Comparison of ENCODE assay signal across 24 cellular contexts in genomic region chr13:111482806-111483620, GRCh38.
"Had no signal": no experiment of that assay in that cellular context is flagged by ENCODE, and none has a peak within 500 bp of the region (broad histone marks: within the 10 kb centered on the region; RNA-seq: fewer than 3 reads in every experiment).

No MANE protein-coding gene starts in this region.

- H3K27me3 Mint-ChIP-seq: activated CD4-positive, alpha-beta memory T cell treated with anti-CD3 and anti-CD28 coated beads for 36 hours; activated T-cell treated with anti-CD3 and anti-CD28 coated beads, Interleukin-2, amount 50 U/mL, for 24 hours; activated T-helper 17 cell treated with anti-CD3 and anti-CD28 coated beads, Interleukin-2, amount 50 U/mL, for 72 hours had no signal

- H3K27me3 ChIP-seq: colonic mucosa, thyroid gland had no signal

- H3K9me3 Mint-ChIP-seq: activated T-cell treated with anti-CD3 and anti-CD28 coated beads, Interleukin-2, amount 50 U/mL, for 24 hours; activated T-helper 17 cell treated with anti-CD3 and anti-CD28 coated beads, Interleukin-2, amount 50 U/mL, for 72 hours had no signal

- H3K4me3 ChIP-seq: colonic mucosa, dorsolateral prefrontal cortex, esophagus muscularis mucosa, mucosa of descending colon, smooth muscle cell, thyroid gland had no signal

- ATAC-seq: activated T-helper 17 cell treated with anti-CD3 and anti-CD28 coated beads, Interleukin-2, amount 50 U/mL, for 72 hours; left cardiac atrium; mucosa of descending colon; sciatic nerve; stimulated activated naive B cell treated with anti-CD40 and anti-IgM and Interleukin-4, amounts not matched to agents 10 μg/mL and 1 μg/mL and 100 μg/mL, for 72 hours; T-helper 17 cell had no signal

- H3K4me1 Mint-ChIP-seq: activated T-helper 17 cell treated with anti-CD3 and anti-CD28 coated beads, Interleukin-2, amount 50 U/mL, for 72 hours; stimulated activated naive B cell treated with anti-CD40 and anti-IgM and Interleukin-4, amounts not matched to agents 10 μg/mL and 1 μg/mL and 100 μg/mL, for 72 hours had no signal

- H3K36me3 ChIP-seq: colonic mucosa, esophagus muscularis mucosa, thyroid gland had no signal

- H3K27ac Mint-ChIP-seq: activated CD4-positive, alpha-beta memory T cell treated with anti-CD3 and anti-CD28 coated beads for 36 hours; activated naive CD4-positive, alpha-beta T cell treated with anti-CD3 and anti-CD28 coated beads for 36 hours; activated T-cell treated with anti-CD3 and anti-CD28 coated beads, Interleukin-2, amount 50 U/mL, for 24 hours; activated T-helper 17 cell treated with anti-CD3 and anti-CD28 coated beads, Interleukin-2, amount 50 U/mL, for 72 hours; nephron progenitor cell; stimulated activated naive B cell treated with anti-CD40 and anti-IgM and Interleukin-4, amounts not matched to agents 10 μg/mL and 1 μg/mL and 100 μg/mL, for 72 hours; T-helper 17 cell had no signal

- H3K4me3 Mint-ChIP-seq: activated CD4-positive, alpha-beta memory T cell treated with anti-CD3 and anti-CD28 coated beads for 36 hours; activated naive CD4-positive, alpha-beta T cell treated with anti-CD3 and anti-CD28 coated beads for 36 hours; activated T-cell treated with anti-CD3 and anti-CD28 coated beads, Interleukin-2, amount 50 U/mL, for 24 hours; activated T-helper 17 cell treated with anti-CD3 and anti-CD28 coated beads, Interleukin-2, amount 50 U/mL, for 72 hours; nephron progenitor cell; stimulated activated naive B cell treated with anti-CD40 and anti-IgM and Interleukin-4, amounts not matched to agents 10 μg/mL and 1 μg/mL and 100 μg/mL, for 72 hours; T-helper 17 cell had no signal

- H3K4me2 ChIP-seq: smooth muscle cell had no signal

- H3K27ac ChIP-seq: colonic mucosa, dorsolateral prefrontal cortex, esophagus muscularis mucosa, thyroid gland had no signal

- H3K9me3 ChIP-seq: colonic mucosa, thyroid gland had no signal

- DNase-seq: activated CD4-positive, alpha-beta memory T cell treated with anti-CD3 and anti-CD28 coated beads for 36 hours; activated CD4-positive, alpha-beta T cell treated with anti-CD3 and anti-CD28 coated beads for 48 hours; activated naive CD4-positive, alpha-beta T cell treated with anti-CD3 and anti-CD28 coated beads for 36 hours; activated T-cell treated with anti-CD3 and anti-CD28 coated beads, Interleukin-2, amount 50 U/mL, for 24 hours; amygdala; colonic mucosa; dorsolateral prefrontal cortex; hypothalamus; left cardiac atrium; mesenchymal stem cell; mucosa of descending colon; nephron progenitor cell; nucleus accumbens; stimulated activated CD4-positive, alpha-beta T cell treated with anti-CD3 and anti-CD28 coated beads, Interleukin-15, amount 100 ng/mL, for 24 hours; stimulated activated CD4-positive, alpha-beta T cell treated with anti-CD3 and anti-CD28 coated beads, Interleukin-2, amount 100 ng/mL, for 48 hours; stimulated activated CD8-positive, alpha-beta memory T cell treated with anti-CD3 and anti-CD28 coated beads, Interleukin-4, amount 100 ng/mL, for 48 hours; stimulated activated naive B cell treated with anti-CD40 and anti-IgM and Interleukin-4, amounts not matched to agents 10 μg/mL and 1 μg/mL and 100 μg/mL, for 72 hours; SW 1271; T-helper 17 cell; thyroid gland had no signal

- H3K4me1 ChIP-seq: colonic mucosa, esophagus muscularis mucosa, thyroid gland had no signal

- H3K36me3 Mint-ChIP-seq: activated CD4-positive, alpha-beta memory T cell treated with anti-CD3 and anti-CD28 coated beads for 36 hours had no signal
